8 cellular contexts compared by ENCODE assay signal in the genomic region with DNA sequence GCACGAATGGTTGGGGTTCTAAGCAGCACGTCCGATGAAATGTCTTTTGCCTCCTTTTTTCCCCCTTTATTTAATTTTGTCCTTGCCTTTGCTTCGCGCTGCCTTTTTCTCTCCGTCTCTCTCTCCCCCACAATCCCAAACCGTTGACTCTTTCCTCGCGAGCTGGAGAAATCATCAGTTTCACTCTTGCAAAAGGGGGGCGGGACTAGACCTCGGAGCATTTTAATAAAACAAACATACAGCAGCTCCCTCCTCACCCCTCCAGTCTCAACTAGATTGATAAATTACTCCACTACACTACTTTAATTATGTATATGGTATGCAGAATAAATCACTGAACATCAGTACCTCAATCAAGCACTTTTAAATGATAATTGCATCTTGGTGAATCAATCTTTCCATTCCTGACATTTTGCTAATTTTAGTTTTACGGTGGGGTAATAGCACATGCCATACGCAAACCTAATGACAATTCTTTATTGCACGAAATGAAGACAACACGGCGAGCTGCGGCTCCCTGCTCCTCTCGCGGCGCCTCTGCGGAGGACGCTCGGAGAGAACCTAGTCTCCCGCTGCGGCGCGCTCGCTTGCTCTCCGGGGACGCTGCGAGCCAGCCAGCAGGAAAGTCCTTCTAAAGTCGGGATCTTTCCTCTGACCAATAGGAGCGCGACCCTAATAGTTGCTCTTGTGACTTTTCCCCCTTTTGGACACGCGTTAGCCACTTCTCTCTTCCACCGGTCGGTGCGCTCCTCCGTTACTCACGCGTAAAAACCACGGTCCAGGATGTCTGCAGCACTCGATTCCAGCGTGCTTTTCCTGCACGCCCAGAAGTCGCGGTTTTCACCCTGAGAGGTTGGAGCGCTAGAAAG. TPM values are rescaled to one million over a fixed set of nuclear protein-coding genes. Genes with fewer than 3 reads are reported as not detected.
DNase-seq lines count a peak whose midpoint lies in the region; ATAC-seq and TF ChIP-seq lines count a peak whose summit lies in the region.

No MANE protein-coding gene starts in this region.

- H3K4me1 ChIP-seq in PC-3 (ENCODE audit: insufficient read depth, low read length): peaks cover 32% of the 10 kb centered on the region
- H3K4me1 ChIP-seq in iPS DF 6.9 (ENCODE audit: control insufficient read depth, insufficient read depth, low read length): no peaks in the 10 kb centered on the region

- H3K27me3 ChIP-seq in PC-3 (ENCODE audit: low read length) (no peaks in the 10 kb centered on the region), iPS DF 6.9 (ENCODE audit: control insufficient read depth, insufficient read depth, low read length) (peaks cover 2% of the 10 kb centered on the region; the same call in 1 of the 2 replicates)

- no peaks in the 10 kb centered on the region for H4K20me1 ChIP-seq in PC-3 (ENCODE audit: low read length)

- in situ Hi-C loops in GM13977 (cut with MboI; ENCODE audit: low pct_unique_long_range_greater_than_20kb, low sequenced_read_pairs, unreplicated experiment): loop anchor here (10.0 to 25.0 kb wide), 2 partner anchors 404 to 551 kb away; no protein-coding TSS in a partner anchor

- H3K9me3 ChIP-seq in PC-3 (ENCODE audit: low read length) (no peaks in the 10 kb centered on the region), iPS DF 6.9 (ENCODE audit: control insufficient read depth, insufficient read depth, low read length) (no peaks in the 10 kb centered on the region)

- peak overlapping the region; percentile 76 for H3K9ac ChIP-seq in PC-3 (ENCODE audit: low read length)

- intact Hi-C loops in PC-3 (cut with micrococcal nuclease): loop anchor here (1.0 to 10.0 kb wide), 6 partner anchors 84 to 1381 kb away; no protein-coding TSS in a partner anchor

- DNase-seq in AG08395 (ENCODE audit: low spot score): peak; percentile 66
- DNase-seq in GM13977 (ENCODE audit: low spot score): peak; percentile 57
- peak; percentile 67 for DNase-seq in PC-3
- peak; percentile 58 for DNase-seq in brain pericyte (ENCODE audit: low read depth, low spot score)
- DNase-seq in iPS DF 6.9 (ENCODE audit: low read depth, low spot score): no peak
- DNase-seq in putamen (ENCODE audit: low spot score): peak; percentile 68

- TF ChIP-seq CTCF in GM13977 (IDR thresholded peaks at IDR 0.05; ENCODE audit: extremely low read depth, insufficient read depth, missing control alignments): no peak
- no peak for TF ChIP-seq CTCF in PC-3 (conservative IDR thresholded peaks at IDR 0.05; ENCODE audit: low read depth, low read length)

- H3F3A ChIP-seq in PC-3 (ENCODE audit: low read length, unreplicated experiment): no peaks in the 10 kb centered on the region

- POLR2A ChIA-PET in PC-3 (lab: Charles Lee; ENCODE audit: unreplicated experiment): interaction anchor here (0.5 to 0.6 kb wide), 5 partner anchors 67 to 349 kb away, joined by 3 to 14 read pairs (median 4); no protein-coding TSS in a partner anchor

- ATAC-seq in HG03439 (IDR thresholded peaks at IDR 0.05; ENCODE audit: unreplicated experiment): peak; percentile 17
- peak; percentile 55 for ATAC-seq in PC-3
- ATAC-seq in GM18858 (IDR thresholded peaks at IDR 0.05; ENCODE audit: unreplicated experiment): no peak

- peak overlapping the region; percentile 56 for H3K27ac ChIP-seq in PC-3 (ENCODE audit: low read length)
- no peak overlapping the region for H3K27ac ChIP-seq in iPS DF 6.9 (ENCODE audit: low read length)

- WGBS in iPS DF 6.9 (ENCODE audit: insufficient coverage, insufficient read length): no CpG with 5 or more reads among the region's 49 CpGs

- no peaks in the 10 kb centered on the region for H3K36me3 ChIP-seq in PC-3 (ENCODE audit: low read depth, low read length)
- no peaks in the 10 kb centered on the region for H3K36me3 ChIP-seq in iPS DF 6.9 (ENCODE audit: control insufficient read depth, insufficient read depth, low read length)

- peaks cover 33% of the 10 kb centered on the region for H3K79me2 ChIP-seq in PC-3 (ENCODE audit: low read length)

- peak overlapping the region; percentile 90 for H3K4me2 ChIP-seq in PC-3 (ENCODE audit: low read length)

- H3K4me3 ChIP-seq in PC-3 (ENCODE audit: low read length) (peak overlapping the region; percentile 85), iPS DF 6.9 (ENCODE audit: low read length) (peak overlapping the region; percentile 97; the same call in 1 of the 2 replicates)

- BruUV-seq in PC-3 (replicated peaks; lab: Mats Ljungman, UMichigan): TSS peak; percentile 66

- CTCF ChIA-PET in PC-3 (lab: Charles Lee): interaction anchor here (1.3 kb wide), 1 partner anchor 156 kb away, joined by 3 read pairs; no protein-coding TSS in a partner anchor

- peak overlapping the region; percentile 84 for H2AFZ ChIP-seq in PC-3 (ENCODE audit: low read length)

- no peaks in the 10 kb centered on the region for H3K9me2 ChIP-seq in PC-3 (replicated peaks; ENCODE audit: low read length)

RNA-seq across cellular contexts. Expression of gene MEF2C, which starts 0.8 kb away (rescaled TPM):
- total RNA-seq in PC-3 (2014; rRNA removed): 4.4 and 8.0 TPM in 2 replicates
